In the genomic region with DNA sequence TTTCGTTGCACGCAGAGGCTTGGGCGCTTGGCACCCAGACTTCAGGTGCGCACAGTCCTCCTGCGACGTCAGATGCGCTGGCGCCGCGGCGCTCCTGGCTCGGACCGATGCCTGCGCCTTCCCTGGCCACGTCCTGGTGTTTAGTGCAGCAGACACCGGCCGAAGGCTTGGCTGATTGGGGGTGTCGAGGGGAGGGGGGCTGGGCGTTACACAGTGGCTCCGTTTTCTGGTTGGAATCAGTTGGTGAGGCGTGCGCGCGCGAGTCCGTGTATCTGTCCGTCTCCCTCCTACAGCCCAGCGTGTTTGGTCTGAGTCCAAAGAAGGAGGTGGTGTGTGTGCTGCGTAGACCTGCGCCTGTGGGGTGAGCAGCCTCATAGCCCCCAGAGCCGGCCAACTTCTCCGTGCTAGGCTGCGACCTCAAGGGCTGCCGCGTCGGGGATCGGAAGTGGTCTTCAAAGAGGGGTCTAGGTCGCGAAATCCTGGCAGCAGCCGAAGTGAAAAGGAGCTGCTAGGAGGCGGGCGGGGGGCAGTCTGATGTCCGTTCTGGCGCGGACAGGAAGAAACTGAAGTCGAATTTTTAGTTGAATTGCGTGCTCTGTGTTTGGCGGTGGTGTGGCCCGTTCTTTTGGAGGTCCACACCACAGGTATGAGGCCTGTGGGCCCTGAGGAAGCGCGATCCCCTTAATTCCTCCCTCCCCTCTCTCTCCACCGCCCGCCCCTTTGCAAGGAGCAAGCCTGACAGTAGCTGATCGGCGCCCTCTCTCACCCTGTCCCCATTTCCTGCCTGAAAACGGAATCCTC, we compare ENCODE assay signal across 11 cellular contexts. TPM values are rescaled to one million over a fixed set of nuclear protein-coding genes. Genes with fewer than 3 reads are reported as not detected.
DNase-seq lines count a peak whose midpoint lies in the region; ATAC-seq and TF ChIP-seq lines count a peak whose summit lies in the region.
"Had no signal": no experiment of that assay in that cellular context is flagged by ENCODE, and none has a peak within 500 bp of the region (broad histone marks: within the 10 kb centered on the region; RNA-seq: fewer than 3 reads in every experiment).

No MANE protein-coding gene starts in this region.

- H3K4me1 ChIP-seq in neuron (ENCODE audit: insufficient read depth, low read length) = peaks cover 6% of the 10 kb centered on the region

- POLR2A ChIA-PET in AG04449 (lab: Yijun Ruan, JAX) = interaction anchor here (0.7 kb wide), 1 partner anchor 130 kb away, joined by 4 read pairs; no protein-coding TSS in a partner anchor

- H3K36me3 Mint-ChIP-seq in effector memory CD8-positive, alpha-beta T cell (ENCODE audit: insufficient read depth) = no peaks in the 10 kb centered on the region
- no peaks in the 10 kb centered on the region for H3K36me3 Mint-ChIP-seq in stimulated activated naive B cell treated with anti-CD40 and anti-IgM and Interleukin-4, amounts not matched to agents 10 μg/mL and 1 μg/mL and 100 μg/mL, for 72 hours

- no peaks in the 10 kb centered on the region for H3K4me1 Mint-ChIP-seq in effector memory CD8-positive, alpha-beta T cell (ENCODE audit: low read depth in 2 of 2)
- H3K4me1 Mint-ChIP-seq in stimulated activated naive B cell treated with anti-CD40 and anti-IgM and Interleukin-4, amounts not matched to agents 10 μg/mL and 1 μg/mL and 100 μg/mL, for 72 hours = peaks cover 0 to 8% of the 10 kb centered on the region in 2 donors

- peaks cover 63% of the 10 kb centered on the region for H3K27me3 ChIP-seq in neuron (ENCODE audit: insufficient read depth, low read length)

- CTCF ChIA-PET in AG04449 (lab: Yijun Ruan, JAX) = no interaction called here

- DNase-seq in AG04449 (ENCODE audit: low read depth, low spot score) = no peak
- peak; percentile 37 for DNase-seq in NCI-H526 treated with DMSO at 0.1 percent for 48 hours (lab: John Stamatoyannopoulos, UW)
- no peak for DNase-seq in fibroblast of the aortic adventitia (ENCODE audit: low read depth)
- DNase-seq in effector memory CD8-positive, alpha-beta T cell = no peak
- no peak for DNase-seq in NCI-H1694 treated with DMSO at 0.1 percent for 48 hours (lab: John Stamatoyannopoulos, UW)
- DNase-seq in stimulated activated naive B cell treated with anti-CD40 and anti-IgM and Interleukin-4, amounts not matched to agents 10 μg/mL and 1 μg/mL and 100 μg/mL, for 72 hours = no peak
- DNase-seq: central memory CD4-positive, alpha-beta T cell; DMS53 had no signal

- no peak overlapping the region for H2AFZ ChIP-seq in neuron (ENCODE audit: low read depth, low read length)

- TF ChIP-seq CTCF in AG04449 (IDR thresholded peaks at IDR 0.05; ENCODE audit: insufficient read depth, low read length, missing control alignments) (no peak), fibroblast of the aortic adventitia (IDR thresholded peaks at IDR 0.05; ENCODE audit: insufficient read depth, low read length) (no peak)

- H3K4me3 ChIP-seq in AG04449 (ENCODE audit: low read depth, low read length) (peak overlapping the region; percentile 18; the same call in 1 of the 2 replicates), fibroblast of the aortic adventitia (ENCODE audit: low read depth, low read length) (peak overlapping the region; percentile 65), neuron (ENCODE audit: low read length) (peak overlapping the region; percentile 24)

- H3K36me3 ChIP-seq in neuron (ENCODE audit: insufficient read depth, low read length) = no peaks in the 10 kb centered on the region

- no peaks in the 10 kb centered on the region for H3K9me3 Mint-ChIP-seq in effector memory CD8-positive, alpha-beta T cell
- no peaks in the 10 kb centered on the region for H3K9me3 Mint-ChIP-seq in stimulated activated naive B cell treated with anti-CD40 and anti-IgM and Interleukin-4, amounts not matched to agents 10 μg/mL and 1 μg/mL and 100 μg/mL, for 72 hours

- peaks cover 43 to 92% of the 10 kb centered on the region in 2 donors for H3K27me3 Mint-ChIP-seq in effector memory CD8-positive, alpha-beta T cell
- peaks cover 58 to 68% of the 10 kb centered on the region in 2 donors for H3K27me3 Mint-ChIP-seq in stimulated activated naive B cell treated with anti-CD40 and anti-IgM and Interleukin-4, amounts not matched to agents 10 μg/mL and 1 μg/mL and 100 μg/mL, for 72 hours

- H3K27ac Mint-ChIP-seq in effector memory CD8-positive, alpha-beta T cell = no peak overlapping the region
- no peak overlapping the region for H3K27ac Mint-ChIP-seq in stimulated activated naive B cell treated with anti-CD40 and anti-IgM and Interleukin-4, amounts not matched to agents 10 μg/mL and 1 μg/mL and 100 μg/mL, for 72 hours

- H3K9me3 ChIP-seq in neuron (ENCODE audit: low read length) = no peaks in the 10 kb centered on the region

- no peak for ATAC-seq in effector memory CD8-positive, alpha-beta T cell (replicated peaks)
- no peak for ATAC-seq in stimulated activated naive B cell treated with anti-CD40 and anti-IgM and Interleukin-4, amounts not matched to agents 10 μg/mL and 1 μg/mL and 100 μg/mL, for 72 hours (replicated peaks)
- no peak for ATAC-seq in HG03571 (IDR thresholded peaks at IDR 0.05; ENCODE audit: unreplicated experiment)

- H3K4me3 Mint-ChIP-seq in effector memory CD8-positive, alpha-beta T cell = no peak overlapping the region
- no peak overlapping the region for H3K4me3 Mint-ChIP-seq in stimulated activated naive B cell treated with anti-CD40 and anti-IgM and Interleukin-4, amounts not matched to agents 10 μg/mL and 1 μg/mL and 100 μg/mL, for 72 hours

RNA-seq across cellular contexts. Expression of a gene that starts 1.6 kb away (rescaled TPM):
- total RNA-seq in fibroblast of the aortic adventitia (ENCODE audit: low replicate concordance) = 0.25 and 1.6 TPM in 2 replicates
- total RNA-seq: myocyte had no signal
